ENCODE assay signal across 8 cellular contexts in genomic region chr21:31785237-31786163, GRCh38. TPM values are rescaled to one million over a fixed set of nuclear protein-coding genes. Genes with fewer than 3 reads are reported as not detected.
A peak's percentile ranks its signal among the peaks of the same experiment; 100 is the strongest.
DNase-seq lines count a peak whose midpoint lies in the region; ATAC-seq, FAIRE-seq and TF ChIP-seq lines count a peak whose summit lies in the region.
"Not testable (repeated sequence)": the region's sequence is repeated elsewhere in the genome, so short reads cannot be mapped to it uniquely, and the experiment has no call there.

No MANE protein-coding gene starts in this region.

- intact Hi-C loops in Panc1 (cut with micrococcal nuclease; ENCODE audit: unreplicated experiment) = loop anchor here (10.0 kb wide), 1 partner anchor 89 kb away; the partner anchor contains the start of gene HUNK
- intact Hi-C loops in left colon (cut with DNase I, micrococcal nuclease) = loop anchor here in 1 of 2 donors (5.0 kb wide), 1 partner anchor 472 kb away; no protein-coding TSS in a partner anchor

- H3K9me3 ChIP-seq in Panc1 (ENCODE audit: control insufficient read depth, insufficient read depth, low read depth, low read length); endodermal cell (ENCODE audit: control insufficient read depth, low read length): not testable (repeated sequence)

- not testable (repeated sequence) for BruUV-seq in Panc1 (replicated peaks; lab: Mats Ljungman, UMichigan)

- H3K9me3 Mint-ChIP-seq in endodermal cell = not testable (repeated sequence)

- DNase-seq in GM12865 (ENCODE audit: low read depth) (peak; percentile 77), NCI-H1048 (lab: John Stamatoyannopoulos, UW) (peak; percentile 58), Panc1 (ENCODE audit: low read depth, low spot score) (peak; percentile 18), endodermal cell (peak; percentile 91), left colon (peak; percentile 47 to 71)
- DNase-seq in activated CD8-positive, alpha-beta memory T cell treated with anti-CD3 and anti-CD28 coated beads, Interleukin-2, amount 50 U/mL, for 48 hours = peak; percentile 58
- peak; percentile 9 to 53 for DNase-seq in stimulated activated CD4-positive, alpha-beta T cell treated with anti-CD3 and anti-CD28 coated beads, Interleukin-12 subunit alpha, Interleukin-12 subunit beta, amount 100 ng/mL, for 24 hours (ENCODE audit: low read depth in 2 of 2)

- POLR2A ChIA-PET in Panc1 (lab: Charles Lee) = not testable (repeated sequence)

- H3K4me3 ChIP-seq in GM12865 (ENCODE audit: low read depth, low read length); Panc1 (ENCODE audit: low read depth in 2 of 2, low read length in 2 of 2); endodermal cell (ENCODE audit: low read length): not testable (repeated sequence)

- H3K27me3 Mint-ChIP-seq in endodermal cell (ENCODE audit: insufficient read depth) = peaks cover 16% of the 10 kb centered on the region

- H3K27me3 ChIP-seq in Panc1 (ENCODE audit: control insufficient read depth, insufficient read depth, low read length); endodermal cell (ENCODE audit: control insufficient read depth, insufficient read depth, low read length, poor library complexity, severe bottlenecking): not testable (repeated sequence)

- TF ChIP-seq CTCF in GM12865 (IDR thresholded peaks at IDR 0.05; ENCODE audit: insufficient read depth, low read depth, low read length, missing control alignments) = peak; percentile 74
- TF ChIP-seq CTCF in Panc1 (IDR thresholded peaks at IDR 0.05) = peak; percentile 69
- TF ChIP-seq CTCF in endodermal cell (conservative IDR thresholded peaks at IDR 0.05) = peak; percentile 85

- H3K27ac ChIP-seq in Panc1 (ENCODE audit: low read length); endodermal cell (ENCODE audit: low read depth, low read length): not testable (repeated sequence)

- in situ Hi-C loops in Panc1 (cut with HindIII; ENCODE audit: low pct_unique_long_range_greater_than_20kb, low sequenced_read_pairs) = not testable (repeated sequence)

- ATAC-seq in Panc1 = not testable (repeated sequence)
- ATAC-seq in left colon = peak; percentile 70

- CTCF ChIA-PET in Panc1 (lab: Charles Lee) = interaction anchor here (0.7 kb wide), 1 partner anchor 67 kb away, joined by 3 read pairs; no protein-coding TSS in a partner anchor

- not testable (repeated sequence) for H3K36me3 Mint-ChIP-seq in endodermal cell (ENCODE audit: low read depth)

- peak; percentile 87 for FAIRE-seq in A204.1 (lab: Jason Lieb, UNC)

- 67 to 74% methylated on average over 5 to 11 of the region's 11 CpGs for WGBS in endodermal cell (ENCODE audit: insufficient coverage in 1 of 2, insufficient read length in 1 of 2), 2 experiments

- H3K4me3 Mint-ChIP-seq in endodermal cell = not testable (repeated sequence)

- not testable (repeated sequence) for H3K4me1 ChIP-seq in Panc1 (ENCODE audit: control insufficient read depth, insufficient read depth, low read length); endodermal cell (ENCODE audit: control insufficient read depth, insufficient read depth, low read length)

- not testable (repeated sequence) for H3K9ac ChIP-seq in endodermal cell (ENCODE audit: extremely low read depth, low read length, poor library complexity, severe bottlenecking)

- not testable (repeated sequence) for H3K36me3 ChIP-seq in Panc1 (ENCODE audit: control insufficient read depth, insufficient read depth, low read length); endodermal cell (ENCODE audit: control insufficient read depth, insufficient read depth, low read length)

- H3K27ac Mint-ChIP-seq in endodermal cell = not testable (repeated sequence)

- not testable (repeated sequence) for H3K4me1 Mint-ChIP-seq in endodermal cell

RNA-seq across cellular contexts. Expression of gene SCAF4, which starts 53.6 kb away (rescaled TPM):
- 28.4 TPM for total RNA-seq in Panc1 (2021; ENCODE audit: unreplicated experiment)
- polyA plus RNA-seq in Panc1 (2012; ENCODE audit: insufficient read length) = 16.8 TPM
- 10 to 100 TPM; 61.3 to 67.8 TPM for total RNA-seq in endodermal cell
- polyA plus RNA-seq in endodermal cell (2013, experiment 1 of 2) = 50.3 TPM
- polyA plus RNA-seq in endodermal cell (2013, experiment 2 of 2) = 43.0 TPM
- 10 to 100 TPM; 33.3 to 34.2 TPM for total RNA-seq in left colon

Comparison
In these comparisons a context has a peak if more than half of its experiments do, and no peak if none do; other contexts are left out.
1. DNase-seq: peak in every context shown above with its lines; median percentile 91 in endodermal cell; 77 in GM12865; 59 in left colon; 58 in NCI-H1048; 58 in activated CD8-positive, alpha-beta memory T cell treated with anti-CD3 and anti-CD28 coated beads, Interleukin-2, amount 50 U/mL, for 48 hours; 31 in stimulated activated CD4-positive, alpha-beta T cell treated with anti-CD3 and anti-CD28 coated beads, Interleukin-12 subunit alpha, Interleukin-12 subunit beta, amount 100 ng/mL, for 24 hours; 18 in Panc1.